ENCODE assay signal across 30 cellular contexts in genomic region chr19:56148096-56148495, GRCh38. TPM values are rescaled to one million over a fixed set of nuclear protein-coding genes. Genes with fewer than 3 reads are reported as not detected.
"Had no signal": no experiment of that assay in that cellular context is flagged by ENCODE, and none has a peak within 500 bp of the region (broad histone marks: within the 10 kb centered on the region; RNA-seq: fewer than 3 reads in every experiment).

No MANE protein-coding gene starts in this region.

- H3K27me3 ChIP-seq: ascending aorta, cardiac muscle cell, SJCRH30 had no signal

- H3K9me3 ChIP-seq: ascending aorta, SJCRH30 had no signal

- H3K27ac ChIP-seq: ascending aorta, cardiac muscle cell, SJCRH30, SK-N-MC had no signal

- ATAC-seq: activated CD8-positive, alpha-beta T cell treated with anti-CD3 and anti-CD28 coated beads for 36 hours; activated T-cell treated with anti-CD3 and anti-CD28 coated beads, Interleukin-2, amount 50 U/mL, for 4 hours; PC-3 had no signal

- H3K4me3 ChIP-seq: ascending aorta, cardiac muscle cell, SJCRH30, SK-N-MC had no signal

- H3K4me1 ChIP-seq: ascending aorta, SJCRH30 had no signal

- DNase-seq: activated CD4-positive, alpha-beta T cell treated with anti-CD3 and anti-CD28 coated beads, Interleukin-2, amount 10 ng/mL, durations not matched to agents 24 days and 14 days; activated CD4-positive, alpha-beta T cell treated with anti-CD3 and anti-CD28 coated beads, Interleukin-2, amount 50 U/mL, for 4 hours; activated CD8-positive, alpha-beta T cell treated with anti-CD3 and anti-CD28 coated beads for 36 hours; activated naive CD4-positive, alpha-beta T cell treated with anti-CD3 and anti-CD28 coated beads, Interleukin-2, amount 10 ng/mL, durations not matched to agents 7 days and 5 days; activated naive CD8-positive, alpha-beta T cell treated with anti-CD3 and anti-CD28 coated beads, Interleukin-2, amount 10 ng/mL, durations not matched to agents 7 days and 5 days; activated T-cell treated with anti-CD3 and anti-CD28 coated beads for 4 hours; activated T-cell treated with anti-CD3 and anti-CD28 coated beads, Interleukin-2, amount 50 U/mL, for 4 hours; KG1; MM.1S; MV-4-11; NCI-H1092; NCI-H1436 treated with DMSO at 0.1 percent for 48 hours; NCI-H1694 treated with DMSO at 0.1 percent for 48 hours; NCI-H2029; NCI-H345; NCI-H524 treated with DMSO at 0.1 percent for 48 hours; PC-3; SHP77; SJCRH30; T1000 had no signal

RNA-seq across cellular contexts. Expression of gene GALP, which starts 27.7 kb away (rescaled TPM):
- total RNA-seq: activated CD4-positive, alpha-beta T cell treated with anti-CD3 and anti-CD28 coated beads, Interleukin-2, amount 10 ng/mL, durations not matched to agents 24 days and 14 days; activated CD8-positive, alpha-beta memory T cell treated with anti-CD3 and anti-CD28 coated beads for 36 hours; activated CD8-positive, alpha-beta T cell treated with anti-CD3 and anti-CD28 coated beads for 36 hours; activated naive CD8-positive, alpha-beta T cell treated with anti-CD3 and anti-CD28 coated beads, Interleukin-2, amount 10 ng/mL, durations not matched to agents 7 days and 5 days; activated T-cell treated with anti-CD3 and anti-CD28 coated beads, Interleukin-2, amount 50 U/mL, for 4 hours; activated T-helper 1 cell treated with anti-CD3 and anti-CD28 coated beads, Interleukin-12 subunit alpha, Interleukin-12 subunit beta, Interleukin-2, Interleukin-4 antibody, amounts not matched to agents 30 ng/mL and 10 ng/mL and 1 ng/mL, durations not matched to agents 14 hours and 24 hours and 36 hours; ascending aorta; LHCN-M2; PC-3; SJCRH30; T-helper 1 cell treated with Interleukin-12 subunit alpha and Interleukin-12 subunit beta and Interleukin-4 antibody, amounts not matched to agents 30 ng/mL and 1 ng/mL, for 36 hours; T-helper 2 cell treated with Interferon-gamma antibody and Interleukin-4, amounts not matched to agents 100 ng/mL and 5 ng/mL, for 36 hours had no signal
- polyA plus RNA-seq: adipose tissue, cardiac muscle cell had no signal

RNA-seq across cellular contexts. Expression of gene ZSCAN5B, which starts 49.5 kb away (rescaled TPM):
- total RNA-seq: activated CD4-positive, alpha-beta T cell treated with anti-CD3 and anti-CD28 coated beads, Interleukin-2, amount 10 ng/mL, durations not matched to agents 24 days and 14 days; activated CD8-positive, alpha-beta memory T cell treated with anti-CD3 and anti-CD28 coated beads for 36 hours; activated CD8-positive, alpha-beta T cell treated with anti-CD3 and anti-CD28 coated beads for 36 hours; activated T-cell treated with anti-CD3 and anti-CD28 coated beads, Interleukin-2, amount 50 U/mL, for 4 hours; activated T-helper 1 cell treated with anti-CD3 and anti-CD28 coated beads, Interleukin-12 subunit alpha, Interleukin-12 subunit beta, Interleukin-2, Interleukin-4 antibody, amounts not matched to agents 30 ng/mL and 10 ng/mL and 1 ng/mL, durations not matched to agents 14 hours and 24 hours and 36 hours; ascending aorta; cardiac muscle cell; LHCN-M2; NCI-H460; PC-3; T-helper 1 cell treated with Interleukin-12 subunit alpha and Interleukin-12 subunit beta and Interleukin-4 antibody, amounts not matched to agents 30 ng/mL and 1 ng/mL, for 36 hours; T-helper 2 cell treated with Interferon-gamma antibody and Interleukin-4, amounts not matched to agents 100 ng/mL and 5 ng/mL, for 36 hours had no signal
- polyA plus RNA-seq: cardiac muscle cell had no signal

RNA-seq across cellular contexts. Expression of gene ZSCAN5C, which starts 54.0 kb away (rescaled TPM):
- total RNA-seq: activated CD4-positive, alpha-beta T cell treated with anti-CD3 and anti-CD28 coated beads, Interleukin-2, amount 10 ng/mL, durations not matched to agents 24 days and 14 days; activated CD8-positive, alpha-beta memory T cell treated with anti-CD3 and anti-CD28 coated beads for 36 hours; activated CD8-positive, alpha-beta T cell treated with anti-CD3 and anti-CD28 coated beads for 36 hours; activated naive CD8-positive, alpha-beta T cell treated with anti-CD3 and anti-CD28 coated beads, Interleukin-2, amount 10 ng/mL, durations not matched to agents 7 days and 5 days; activated T-cell treated with anti-CD3 and anti-CD28 coated beads, Interleukin-2, amount 50 U/mL, for 4 hours; activated T-helper 1 cell treated with anti-CD3 and anti-CD28 coated beads, Interleukin-12 subunit alpha, Interleukin-12 subunit beta, Interleukin-2, Interleukin-4 antibody, amounts not matched to agents 30 ng/mL and 10 ng/mL and 1 ng/mL, durations not matched to agents 14 hours and 24 hours and 36 hours; ascending aorta; cardiac muscle cell; LHCN-M2; NCI-H460; PC-3; SJCRH30; T-helper 1 cell treated with Interleukin-12 subunit alpha and Interleukin-12 subunit beta and Interleukin-4 antibody, amounts not matched to agents 30 ng/mL and 1 ng/mL, for 36 hours; T-helper 2 cell treated with Interferon-gamma antibody and Interleukin-4, amounts not matched to agents 100 ng/mL and 5 ng/mL, for 36 hours had no signal
- polyA plus RNA-seq: adipose tissue, cardiac muscle cell had no signal
